Comparison of ENCODE assay signal across 34 cellular contexts in genomic region chr7:138784692-138785091, GRCh38. TPM values are rescaled to one million over a fixed set of nuclear protein-coding genes. Genes with fewer than 3 reads are reported as not detected.
DNase-seq lines count a peak whose midpoint lies in the region; ATAC-seq, FAIRE-seq and TF ChIP-seq lines count a peak whose summit lies in the region.
"Had no signal": no experiment of that assay in that cellular context is flagged by ENCODE, and none has a peak within 500 bp of the region (broad histone marks: within the 10 kb centered on the region; RNA-seq: fewer than 3 reads in every experiment).

No MANE protein-coding gene starts in this region.

- peaks cover 5% of the 10 kb centered on the region for H3K4me1 ChIP-seq in mammary epithelial cell (ENCODE audit: insufficient read depth, low read length)
- no peaks in the 10 kb centered on the region for H3K4me1 ChIP-seq in left lung
- peaks cover 0 to 4% of the 10 kb centered on the region in 2 donors for H3K4me1 ChIP-seq in neuronal stem cell (ENCODE audit: control insufficient read depth in 2 of 2, insufficient read depth in 1 of 2, low read depth in 1 of 2, low read length in 2 of 2)
- H3K4me1 ChIP-seq: breast epithelium, heart left ventricle, testis had no signal

- H3K4me3 ChIP-seq in mammary epithelial cell (replicated peaks in 1 of 3; ENCODE audit: insufficient read depth in 1 of 3, low read depth in 2 of 3, low read length in 3 of 3) = no peak overlapping the region
- no peak overlapping the region for H3K4me3 ChIP-seq in left lung
- H3K4me3 ChIP-seq in neuronal stem cell (ENCODE audit: low read length in 2 of 2) = no peak overlapping the region
- H3K4me3 ChIP-seq: breast epithelium, coronary artery, GM23338, heart left ventricle, smooth muscle cell, testis had no signal

- TF ChIP-seq CTCF in mammary epithelial cell (conservative IDR thresholded peaks at IDR 0.05 in 1 of 2, IDR thresholded peaks at IDR 0.05 in 1 of 2; ENCODE audit: extremely low read depth in 1 of 2, insufficient read depth in 1 of 2, low read depth in 1 of 2, low read length in 2 of 2) = no peak
- no peak for TF ChIP-seq CTCF in left lung (IDR thresholded peaks at IDR 0.05)

- H3K27ac ChIP-seq in mammary epithelial cell (ENCODE audit: insufficient read depth, low read depth, low read length) (no peak overlapping the region), left lung (peak overlapping the region in 1 of 2 donors; percentile 48), neuronal stem cell (replicated peaks; ENCODE audit: low read length) (no peak overlapping the region)
- H3K27ac ChIP-seq: 22Rv1, coronary artery, heart left ventricle, RWPE1, testis had no signal

- H3K14ac ChIP-seq in neuronal stem cell (ENCODE audit: low read length) = no peak overlapping the region

- in situ Hi-C loops in mammary epithelial cell (cut with MboI; ENCODE audit: low sequenced_read_pairs in 2 of 2) = no loop called here

- H2AFZ ChIP-seq in mammary epithelial cell (ENCODE audit: low read depth, low read length) (peak overlapping the region; percentile 69), neuronal stem cell (ENCODE audit: low read length) (no peak overlapping the region)
- H2AFZ ChIP-seq: GM23338 had no signal

- intact Hi-C loops in mammary epithelial cell (cut with micrococcal nuclease) = no loop called here
- intact Hi-C loops in left lung (cut with DNase I) = no loop called here

- 6% methylated on average over 4 of the region's 4 CpGs for WGBS in mammary epithelial cell (ENCODE audit: low coverage, missing lambda C conversion rate)
- no CpG with 5 or more reads among the region's 4 CpGs for WGBS in neuronal stem cell (ENCODE audit: extremely low coverage in 2 of 2, insufficient read length in 2 of 2, insufficient replicate concordance in 1 of 2), 2 donors

- H3K79me1 ChIP-seq in neuronal stem cell (ENCODE audit: low read depth, low read length) = peaks cover 2% of the 10 kb centered on the region

- CTCF ChIA-PET in mammary epithelial cell (lab: Charles Lee; ENCODE audit: low non-redundant PET) = no interaction called here

- H3K18ac ChIP-seq in neuronal stem cell (ENCODE audit: low read length) = no peak overlapping the region

- H3K23ac ChIP-seq in neuronal stem cell (ENCODE audit: low read depth, low read length, poor library complexity) = no peak overlapping the region

- no peak overlapping the region for H2BK15ac ChIP-seq in neuronal stem cell (ENCODE audit: low read length)

- H3K4ac ChIP-seq in neuronal stem cell (ENCODE audit: low read length) = no peak overlapping the region

- H3K9me3 ChIP-seq in mammary epithelial cell (replicated peaks; ENCODE audit: insufficient read depth, low read length) (no peaks in the 10 kb centered on the region), left lung (peaks cover 0 to 4% of the 10 kb centered on the region in 2 donors), neuronal stem cell (replicated peaks in 1 of 2; ENCODE audit: control insufficient read depth in 2 of 2, insufficient read depth in 1 of 2, low read depth in 1 of 2, low read length in 2 of 2) (no peaks in the 10 kb centered on the region)
- H3K9me3 ChIP-seq: testis had no signal

- H3K36me3 ChIP-seq in mammary epithelial cell (ENCODE audit: insufficient read depth, low read length) = no peaks in the 10 kb centered on the region
- H3K36me3 ChIP-seq in left lung = no peaks in the 10 kb centered on the region
- H3K36me3 ChIP-seq in neuronal stem cell (replicated peaks in 1 of 2; ENCODE audit: control insufficient read depth in 2 of 2, insufficient read depth in 2 of 2, low read length in 2 of 2) = no peaks in the 10 kb centered on the region
- H3K36me3 ChIP-seq: breast epithelium, heart left ventricle had no signal

- no peak overlapping the region for H2BK12ac ChIP-seq in neuronal stem cell (ENCODE audit: low read length)

- DNase-seq in NCI-H2196 treated with DMSO at 0.1 percent for 48 hours (lab: John Stamatoyannopoulos, UW; ENCODE audit: unreplicated experiment) (peak; percentile 9), NCI-H2196 (lab: John Stamatoyannopoulos, UW; ENCODE audit: unreplicated experiment) (no peak), mammary epithelial cell (peak; percentile 32), left lung (peak in 1 of 2 donors; percentile 68), neuronal stem cell (ENCODE audit: low spot score) (no peak), GM12892 (ENCODE audit: insufficient read length) (no peak), GOT3 (lab: John Stamatoyannopoulos, UW) (no peak), urothelium cell line (ENCODE audit: low spot score) (no peak)
- DNase-seq: activated CD8-positive, alpha-beta memory T cell treated with anti-CD3 and anti-CD28 coated beads for 24 hours; activated naive CD4-positive, alpha-beta T cell; activated T-cell treated with anti-CD3 and anti-CD28 coated beads, Interleukin-2, amount 50 U/mL, for 1 hour; CD4-positive, alpha-beta memory T cell; DMS 273 treated with DMSO at 0.1 percent for 48 hours; endodermal cell; GDM1; heart left ventricle; MM.1S; NCI-H1417 treated with DMSO at 0.1 percent for 48 hours; NCI-H2171; NCI-H748 treated with DMSO at 0.1 percent for 48 hours; SK-N-SH; stimulated activated CD4-positive, alpha-beta T cell treated with anti-CD3 and anti-CD28 coated beads, Interleukin-4, amount 100 ng/mL, for 24 hours; stimulated activated naive CD4-positive, alpha-beta T cell; T-helper 17 cell; testis had no signal

- FAIRE-seq in GM12892 (lab: Jason Lieb, UNC) (no peak), urothelium cell line (lab: Jason Lieb, UNC) (no peak)
- FAIRE-seq: GM18507 had no signal

- no peak overlapping the region for H2BK120ac ChIP-seq in neuronal stem cell (ENCODE audit: low read depth, low read length)

- no peak overlapping the region for H4K91ac ChIP-seq in neuronal stem cell (ENCODE audit: low read depth, low read length, poor library complexity)

- no peak overlapping the region for H4K8ac ChIP-seq in neuronal stem cell (ENCODE audit: low read depth, low read length)

- H2AK5ac ChIP-seq in neuronal stem cell (ENCODE audit: low read depth, low read length) = no peak overlapping the region

- H3K4me2 ChIP-seq in mammary epithelial cell (ENCODE audit: insufficient read depth, low read depth, low read length) = no peak overlapping the region
- H3K4me2 ChIP-seq in neuronal stem cell (ENCODE audit: insufficient read depth, low read length, poor library complexity, severe bottlenecking) = no peak overlapping the region
- H3K4me2 ChIP-seq: GM23338, smooth muscle cell had no signal

- no peak overlapping the region for H2BK5ac ChIP-seq in neuronal stem cell (ENCODE audit: low read length)

- no peaks in the 10 kb centered on the region for H4K20me1 ChIP-seq in mammary epithelial cell (ENCODE audit: insufficient read depth, low read length)

- TF ChIP-seq POLR2A in GM12892 (IDR thresholded peaks at IDR 0.05; ENCODE audit: low read depth, low read length) = no peak

- dilution Hi-C loops in mammary epithelial cell (cut with HindIII; ENCODE audit: low sequenced_read_pairs) = no loop called here

- no peak overlapping the region for H3K9ac ChIP-seq in mammary epithelial cell (ENCODE audit: insufficient read depth, low read length)
- no peak overlapping the region for H3K9ac ChIP-seq in neuronal stem cell (ENCODE audit: low read depth, low read length, poor library complexity)
- H3K9ac ChIP-seq: SK-N-SH had no signal

- ATAC-seq in left lung = peak; percentile 87
- ATAC-seq: GM23338, heart left ventricle, T-helper 17 cell had no signal

- H3K79me2 ChIP-seq in mammary epithelial cell (ENCODE audit: insufficient read depth, low read length) = no peaks in the 10 kb centered on the region

- BruUV-seq in mammary epithelial cell (replicated peaks; lab: Mats Ljungman, UMichigan) = no TSS peak

- H3K27me3 ChIP-seq in mammary epithelial cell (ENCODE audit: insufficient read depth, low read length) = no peaks in the 10 kb centered on the region
- no peaks in the 10 kb centered on the region for H3K27me3 ChIP-seq in left lung
- H3K27me3 ChIP-seq in neuronal stem cell (ENCODE audit: control insufficient read depth in 3 of 3, insufficient read depth in 3 of 3, low read depth in 1 of 3, low read length in 3 of 3) = no peaks in the 10 kb centered on the region
- H3K27me3 ChIP-seq: breast epithelium, testis had no signal

RNA-seq across cellular contexts. Expression of gene TMEM213, which starts 13.1 kb away (rescaled TPM):
- total RNA-seq in mammary epithelial cell (not detected), left lung (10 to 100 TPM in 1 of 2 donors, under 1 TPM in 1; 0.05 to 32.8 TPM)
- not detected for polyA plus RNA-seq in mammary epithelial cell
- not detected for polyA minus RNA-seq in mammary epithelial cell
- not detected for polyA plus RNA-seq in neuronal stem cell (2013, experiment 1 of 2)
- polyA plus RNA-seq in neuronal stem cell (2013, experiment 2 of 2) = not detected
- polyA plus RNA-seq in GM12892 (2012; ENCODE audit: missing spikeins) = not detected
- total RNA-seq: CD4-positive, alpha-beta memory T cell; endodermal cell; fibroblast of lung; GM23338; heart left ventricle; myocyte; smooth muscle cell; T-helper 17 cell had no signal
- polyA plus RNA-seq: CD4-positive, alpha-beta memory T cell; fibroblast of lung; heart left ventricle; SK-N-SH; smooth muscle cell had no signal

RNA-seq across cellular contexts. Expression of gene ATP6V0A4, which starts 13.3 kb away (rescaled TPM):
- total RNA-seq in mammary epithelial cell (1 to 10 TPM in 1 of 2 donors, under 1 TPM in 1; 0.28 to 3.2 TPM), left lung (1 to 10 TPM in 1 of 2 donors, under 1 TPM in 1; 0.99 to 7.3 TPM)
- polyA plus RNA-seq in mammary epithelial cell = 0.93 TPM
- polyA minus RNA-seq in mammary epithelial cell = 5.4 TPM
- 0.04 TPM for polyA plus RNA-seq in neuronal stem cell (2013, experiment 1 of 2)
- 0.08 TPM for polyA plus RNA-seq in neuronal stem cell (2013, experiment 2 of 2)
- 0.17 TPM for polyA plus RNA-seq in GM12892 (2012; ENCODE audit: missing spikeins)
- total RNA-seq: CD4-positive, alpha-beta memory T cell; fibroblast of lung; heart left ventricle; T-helper 17 cell had no signal
- polyA plus RNA-seq: CD4-positive, alpha-beta memory T cell; fibroblast of lung; heart left ventricle; SK-N-SH; smooth muscle cell had no signal

Comparison
In these comparisons a context has a peak if more than half of its experiments do, and no peak if none do; other contexts are left out.
1. DNase-seq: peak in NCI-H2196 treated with DMSO at 0.1 percent for 48 hours (single experiment) and mammary epithelial cell (single experiment); none in NCI-H2196 (single experiment), neuronal stem cell (single experiment), GM12892 (single experiment), GOT3 (single experiment) and urothelium cell line (single experiment).